In genomic region chr7:38398725-38399321, GRCh38 we compare ENCODE assay signal across 8 cellular contexts.
DNase-seq lines count a peak whose midpoint lies in the region; ATAC-seq and TF ChIP-seq lines count a peak whose summit lies in the region.

No MANE protein-coding gene starts in this region.

- no peak overlapping the region for H3K4me2 ChIP-seq in mesendoderm (ENCODE audit: low read length)

- H2BK15ac ChIP-seq in mesendoderm (replicated peaks; ENCODE audit: low read depth) = no peak overlapping the region

- H3K27me3 ChIP-seq in dorsolateral prefrontal cortex = no peaks in the 10 kb centered on the region
- H3K27me3 ChIP-seq in mesendoderm (ENCODE audit: insufficient read depth, low read length, poor library complexity) = no peaks in the 10 kb centered on the region

- no peaks in the 10 kb centered on the region for H3K79me1 ChIP-seq in mesendoderm (ENCODE audit: low read length)

- no CpG with 5 or more reads among the region's 9 CpGs for WGBS in mesendoderm (ENCODE audit: extremely low coverage, insufficient coverage, low lambda C conversion rate)

- H3K79me2 ChIP-seq in mesendoderm (ENCODE audit: control insufficient read depth, insufficient read depth, low read length) = no peaks in the 10 kb centered on the region

- H2BK120ac ChIP-seq in mesendoderm (ENCODE audit: low read depth, low read length) = no peak overlapping the region

- H3K4ac ChIP-seq in mesendoderm (ENCODE audit: low read depth, low read length) = no peak overlapping the region

- DNase-seq in Caki2 (ENCODE audit: low read depth) (peak; percentile 17), NCI-H1694 treated with DMSO at 0.1 percent for 48 hours (lab: John Stamatoyannopoulos, UW) (peak; percentile 13), dorsolateral prefrontal cortex (peak in 5 of 10 donors; percentile 38 to 59 (median 47)), mesendoderm (peak; percentile 37)
- peak; percentile 43 for DNase-seq in activated CD4-positive, alpha-beta T cell treated with anti-CD3 and anti-CD28 coated beads for 1 hour
- DNase-seq in stimulated activated CD8-positive, alpha-beta memory T cell treated with anti-CD3 and anti-CD28 coated beads, Interleukin-4, amount 100 ng/mL, for 4 hours (ENCODE audit: low read depth in 2 of 2, low spot score in 1 of 2) = peak; percentile 9 to 28

- H2BK5ac ChIP-seq in mesendoderm (ENCODE audit: low read length) = no peak overlapping the region

- TF ChIP-seq CTCF in dorsolateral prefrontal cortex (IDR thresholded peaks at IDR 0.05 in 54 of 56, conservative IDR thresholded peaks at IDR 0.05 in 2 of 56; ENCODE audit: low read depth in 1 of 56, partially characterized antibody in 56 of 56) = peak; percentile 64 to 94 (median 84)

- no peak overlapping the region for H3K4me3 ChIP-seq in dorsolateral prefrontal cortex
- H3K4me3 ChIP-seq in mesendoderm (ENCODE audit: low read length) = no peak overlapping the region

- H3K27ac ChIP-seq in dorsolateral prefrontal cortex (peak overlapping the region in 1 of 59 donors; percentile 21), mesendoderm (ENCODE audit: low read depth, low read length) (no peak overlapping the region)

- H4K8ac ChIP-seq in mesendoderm (ENCODE audit: low read depth, low read length) = no peak overlapping the region

- H3K56ac ChIP-seq in mesendoderm (ENCODE audit: low read length) = no peak overlapping the region

- no peak overlapping the region for H3K18ac ChIP-seq in mesendoderm (ENCODE audit: low read length)

- no peak overlapping the region for H3K9ac ChIP-seq in mesendoderm (ENCODE audit: low read length)

- no peaks in the 10 kb centered on the region for H3K4me1 ChIP-seq in mesendoderm (ENCODE audit: control insufficient read depth, low read depth, low read length)

- no peak overlapping the region for H3K23ac ChIP-seq in mesendoderm (ENCODE audit: low read length)

- peak; percentile 62 for ATAC-seq in GM21619 (IDR thresholded peaks at IDR 0.05; ENCODE audit: unreplicated experiment)
- ATAC-seq in GM18873 (IDR thresholded peaks at IDR 0.05; ENCODE audit: low FRiP score, unreplicated experiment) = no peak

- in situ Hi-C loops in Caki2 (cut with HindIII; ENCODE audit: low pct_unique_long_range_greater_than_20kb, low sequenced_read_pairs) = no loop called here

- intact Hi-C loops in dorsolateral prefrontal cortex (cut with DNase I) = no loop called here

- no peak overlapping the region for H4K5ac ChIP-seq in mesendoderm (ENCODE audit: low read length)

- H2AK5ac ChIP-seq in mesendoderm (ENCODE audit: low read length) = no peak overlapping the region

- no peaks in the 10 kb centered on the region for H3K36me3 ChIP-seq in mesendoderm (ENCODE audit: control insufficient read depth, insufficient read depth, low read length)
